Comparison of ENCODE assay signal across 21 cellular contexts in the genomic region with DNA sequence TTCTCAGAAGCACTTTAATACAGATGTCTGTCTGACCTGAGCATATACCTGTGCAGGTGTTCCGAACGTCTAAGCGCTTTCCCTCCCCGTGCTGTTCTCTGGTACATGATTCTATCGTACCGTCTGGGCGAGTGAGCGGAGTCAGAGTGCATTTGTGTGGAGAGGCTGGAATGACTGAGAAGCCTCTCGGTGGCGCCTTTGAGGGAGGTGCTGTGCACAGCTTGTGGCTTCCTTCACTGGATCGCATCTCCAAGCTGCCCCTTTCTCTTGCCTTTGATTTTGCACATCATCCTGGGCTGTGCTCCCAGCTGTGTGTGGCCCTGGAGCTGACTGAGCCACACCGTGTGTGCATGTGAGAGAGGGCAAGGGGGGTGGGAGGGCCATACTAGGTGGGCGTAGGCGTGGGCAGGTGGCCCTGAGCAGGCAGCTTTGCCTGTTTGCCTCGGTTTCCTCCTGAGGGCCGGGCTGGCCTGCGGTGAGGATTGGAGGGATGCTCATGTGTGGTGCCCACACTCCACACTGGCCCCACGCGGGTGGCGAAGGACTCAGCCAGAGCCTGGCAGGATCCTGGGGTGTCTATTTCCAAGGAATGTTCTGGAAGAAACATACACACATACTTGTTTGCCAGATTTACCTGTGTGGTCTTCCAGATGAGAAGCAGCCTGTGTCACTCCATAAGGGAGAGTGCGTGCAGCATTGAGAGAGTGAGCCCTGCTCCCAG.
DNase-seq lines count a peak whose midpoint lies in the region; ATAC-seq, FAIRE-seq and TF ChIP-seq lines count a peak whose summit lies in the region.
"Had no signal": no experiment of that assay in that cellular context is flagged by ENCODE, and none has a peak within 500 bp of the region (broad histone marks: within the 10 kb centered on the region; RNA-seq: fewer than 3 reads in every experiment).

No MANE protein-coding gene starts in this region.

- peak; percentile 30 for DNase-seq in activated CD8-positive, alpha-beta memory T cell treated with anti-CD3 and anti-CD28 coated beads, Interleukin-2, amount 10 ng/mL, durations not matched to agents 7 days and 5 days
- DNase-seq in activated CD8-positive, alpha-beta memory T cell treated with anti-CD3 and anti-CD28 coated beads, Interleukin-2, amount 50 U/mL, for 4 hours: no peak
- DNase-seq in bronchial epithelial cell (ENCODE audit: low read depth): no peak
- peak; percentile 55 for DNase-seq in esophagus muscularis mucosa (ENCODE audit: extremely low spot score)
- peak; percentile 53 for DNase-seq in sigmoid colon
- no peak for DNase-seq in mesenchymal stem cell
- DNase-seq in NCI-H1436 treated with DMSO at 0.1 percent for 48 hours (lab: John Stamatoyannopoulos, UW): no peak
- no peak for DNase-seq in BE2C
- DNase-seq: ACHN; CD4-positive, alpha-beta memory T cell; DMS153; DMS79 treated with DMSO at 0.1 percent for 48 hours; EL; IMR-90 had no signal

- intact Hi-C loops in esophagus muscularis mucosa (cut with DNase I): no loop called here
- intact Hi-C loops in sigmoid colon (cut with DNase I): no loop called here

- H3K36me3 ChIP-seq in bronchial epithelial cell (ENCODE audit: control insufficient read depth, insufficient read depth, low read length) (peaks cover 5% of the 10 kb centered on the region), esophagus muscularis mucosa (peaks cover 79 to 92% (median 81%) of the 10 kb centered on the region in 4 donors), sigmoid colon (peaks cover 16 to 92% (median 43%) of the 10 kb centered on the region in 4 donors), mesenchymal stem cell (ENCODE audit: control insufficient read depth in 1 of 2, insufficient read depth in 2 of 2, low read depth in 1 of 2, low read length in 2 of 2) (peaks cover 13 to 32% of the 10 kb centered on the region in 2 experiments), BE2C (peaks cover 8% of the 10 kb centered on the region)

- no peak for ATAC-seq in activated CD8-positive, alpha-beta memory T cell treated with anti-CD3 and anti-CD28 coated beads, Interleukin-2, amount 10 ng/mL, durations not matched to agents 7 days and 5 days

- no peak for TF ChIP-seq CTCF in bronchial epithelial cell (IDR thresholded peaks at IDR 0.05; ENCODE audit: insufficient read depth, low read length, severe bottlenecking)
- TF ChIP-seq CTCF in esophagus muscularis mucosa (IDR thresholded peaks at IDR 0.05): no peak
- no peak for TF ChIP-seq CTCF in sigmoid colon (IDR thresholded peaks at IDR 0.05)
- no peak for TF ChIP-seq CTCF in BE2C (IDR thresholded peaks at IDR 0.05; ENCODE audit: low read depth, low read length)

- H3K18ac ChIP-seq in mesenchymal stem cell (ENCODE audit: low read depth in 1 of 2, low read length in 2 of 2): no peak overlapping the region

- no peak overlapping the region for H3K9ac ChIP-seq in mesenchymal stem cell (ENCODE audit: low read length)

- no peak overlapping the region for H4K8ac ChIP-seq in mesenchymal stem cell (ENCODE audit: low read length)

- H2BK5ac ChIP-seq in mesenchymal stem cell (ENCODE audit: low read depth, low read length, poor library complexity, severe bottlenecking): no peak overlapping the region

- no peak overlapping the region for H2AFZ ChIP-seq in mesenchymal stem cell (ENCODE audit: low read depth, low read length)

- TF ChIP-seq POLR2A in esophagus muscularis mucosa (IDR thresholded peaks at IDR 0.05; ENCODE audit: low read depth): no peak
- no peak for TF ChIP-seq POLR2A in sigmoid colon (IDR thresholded peaks at IDR 0.05)

- H2BK15ac ChIP-seq in mesenchymal stem cell (ENCODE audit: low read depth, poor library complexity, severe bottlenecking): no peak overlapping the region

- peak; percentile 47 for FAIRE-seq in bronchial epithelial cell (lab: Jason Lieb, UNC)
- FAIRE-seq: D721Med, G401.6, GM12891, GM19239, H54 had no signal

- H3K4me2 ChIP-seq in mesenchymal stem cell (ENCODE audit: low read length, poor library complexity, severe bottlenecking): no peak overlapping the region

- 94% methylated on average over 20 of the region's 21 CpGs for WGBS in esophagus muscularis mucosa
- WGBS in sigmoid colon, 2 donors: 94% methylated on average over 21 of the region's 21 CpGs
- WGBS in mesenchymal stem cell: 96% methylated on average over 21 of the region's 21 CpGs

- H3K23ac ChIP-seq in mesenchymal stem cell (ENCODE audit: low read length in 2 of 2): no peak overlapping the region

- TF ChIP-seq EP300 in esophagus muscularis mucosa (IDR thresholded peaks at IDR 0.05) (no peak), sigmoid colon (IDR thresholded peaks at IDR 0.05) (no peak)

- peaks cover 5% of the 10 kb centered on the region for H3K4me1 Mint-ChIP-seq in activated CD8-positive, alpha-beta memory T cell treated with anti-CD3 and anti-CD28 coated beads, Interleukin-2, amount 10 ng/mL, durations not matched to agents 7 days and 5 days
- H3K4me1 Mint-ChIP-seq: B cell had no signal

- H2AK5ac ChIP-seq in mesenchymal stem cell (ENCODE audit: low read length, severe bottlenecking): no peak overlapping the region

- H3K27me3 Mint-ChIP-seq in activated CD8-positive, alpha-beta memory T cell treated with anti-CD3 and anti-CD28 coated beads, Interleukin-2, amount 10 ng/mL, durations not matched to agents 7 days and 5 days: no peaks in the 10 kb centered on the region
- H3K27me3 Mint-ChIP-seq: B cell; CD4-positive, alpha-beta memory T cell had no signal

- H3K9me3 ChIP-seq in esophagus muscularis mucosa (no peaks in the 10 kb centered on the region), sigmoid colon (no peaks in the 10 kb centered on the region), mesenchymal stem cell (ENCODE audit: control insufficient read depth, low read length) (peaks cover under 1% of the 10 kb centered on the region), BE2C (no peaks in the 10 kb centered on the region)

- H3K27ac ChIP-seq in esophagus muscularis mucosa (replicated peaks in 1 of 4) (no peak overlapping the region), sigmoid colon (no peak overlapping the region), mesenchymal stem cell (ENCODE audit: low read length, poor library complexity, severe bottlenecking) (no peak overlapping the region)
- H3K27ac ChIP-seq: C4-2B had no signal

- no peaks in the 10 kb centered on the region for H3K9me3 Mint-ChIP-seq in activated CD8-positive, alpha-beta memory T cell treated with anti-CD3 and anti-CD28 coated beads, Interleukin-2, amount 10 ng/mL, durations not matched to agents 7 days and 5 days (ENCODE audit: low read depth)
- H3K9me3 Mint-ChIP-seq: CD4-positive, alpha-beta memory T cell had no signal

- CTCF ChIA-PET in activated CD8-positive, alpha-beta memory T cell treated with anti-CD3 and anti-CD28 coated beads, Interleukin-2, amount 10 ng/mL, durations not matched to agents 7 days and 5 days (lab: Charles Lee): no interaction called here

- no peak overlapping the region for H3K14ac ChIP-seq in mesenchymal stem cell (ENCODE audit: low read length in 2 of 2)

- no peak overlapping the region for H2BK120ac ChIP-seq in mesenchymal stem cell (ENCODE audit: low read depth, low read length)

- peaks cover 2% of the 10 kb centered on the region for H3K79me1 ChIP-seq in mesenchymal stem cell (replicated peaks; ENCODE audit: low read length, poor library complexity, severe bottlenecking)

- H3K4me1 ChIP-seq in esophagus muscularis mucosa (no peaks in the 10 kb centered on the region), sigmoid colon (no peaks in the 10 kb centered on the region), mesenchymal stem cell (ENCODE audit: control insufficient read depth, insufficient read depth, low read depth, low read length) (peaks cover 4% of the 10 kb centered on the region), BE2C (no peaks in the 10 kb centered on the region)

- H3K36me3 Mint-ChIP-seq in activated CD8-positive, alpha-beta memory T cell treated with anti-CD3 and anti-CD28 coated beads, Interleukin-2, amount 10 ng/mL, durations not matched to agents 7 days and 5 days: peaks cover 5% of the 10 kb centered on the region

- no peaks in the 10 kb centered on the region for H3K27me3 ChIP-seq in bronchial epithelial cell (ENCODE audit: control insufficient read depth, insufficient read depth, low read length)
- H3K27me3 ChIP-seq in esophagus muscularis mucosa: no peaks in the 10 kb centered on the region
- no peaks in the 10 kb centered on the region for H3K27me3 ChIP-seq in sigmoid colon
- no peaks in the 10 kb centered on the region for H3K27me3 ChIP-seq in mesenchymal stem cell (ENCODE audit: control insufficient read depth in 1 of 2, insufficient read depth in 1 of 2, low read length in 2 of 2)
- H3K27me3 ChIP-seq in BE2C: no peaks in the 10 kb centered on the region

- no peak overlapping the region for H3K4me3 ChIP-seq in bronchial epithelial cell (ENCODE audit: low read depth, low read length)
- no peak overlapping the region for H3K4me3 ChIP-seq in esophagus muscularis mucosa
- no peak overlapping the region for H3K4me3 ChIP-seq in sigmoid colon
- no peak overlapping the region for H3K4me3 ChIP-seq in mesenchymal stem cell (ENCODE audit: insufficient read depth in 1 of 2, low read depth in 1 of 2, low read length in 2 of 2)
- H3K4me3 ChIP-seq in BE2C (ENCODE audit: low read depth, low read length): no peak overlapping the region

- no peak overlapping the region for H3K4ac ChIP-seq in mesenchymal stem cell (ENCODE audit: low read depth in 1 of 2, low read length in 2 of 2)

- no peak overlapping the region for H3K27ac Mint-ChIP-seq in activated CD8-positive, alpha-beta memory T cell treated with anti-CD3 and anti-CD28 coated beads, Interleukin-2, amount 10 ng/mL, durations not matched to agents 7 days and 5 days
- H3K27ac Mint-ChIP-seq: B cell had no signal

- no peak overlapping the region for H2BK12ac ChIP-seq in mesenchymal stem cell (ENCODE audit: low read length in 2 of 2)

- H4K91ac ChIP-seq in mesenchymal stem cell (ENCODE audit: low read length): no peak overlapping the region

- no peak overlapping the region for H3K4me3 Mint-ChIP-seq in activated CD8-positive, alpha-beta memory T cell treated with anti-CD3 and anti-CD28 coated beads, Interleukin-2, amount 10 ng/mL, durations not matched to agents 7 days and 5 days
- H3K4me3 Mint-ChIP-seq: B cell; CD4-positive, alpha-beta memory T cell had no signal

Comparison
In these comparisons a context has a peak if more than half of its experiments do, and no peak if none do; other contexts are left out.
1. DNase-seq: peak in activated CD8-positive, alpha-beta memory T cell treated with anti-CD3 and anti-CD28 coated beads, Interleukin-2, amount 10 ng/mL, durations not matched to agents 7 days and 5 days (single experiment), esophagus muscularis mucosa (single experiment) and sigmoid colon (single experiment); none in activated CD8-positive, alpha-beta memory T cell treated with anti-CD3 and anti-CD28 coated beads, Interleukin-2, amount 50 U/mL, for 4 hours (single experiment), bronchial epithelial cell (single experiment), mesenchymal stem cell (single experiment), NCI-H1436 treated with DMSO at 0.1 percent for 48 hours (single experiment) and BE2C (single experiment).